In genomic region chr20:38859070-38859690, GRCh38 we compare ENCODE assay signal across 14 cellular contexts. TPM values are rescaled to one million over a fixed set of nuclear protein-coding genes. Genes with fewer than 3 reads are reported as not detected.
DNase-seq lines count a peak whose midpoint lies in the region; ATAC-seq, FAIRE-seq and TF ChIP-seq lines count a peak whose summit lies in the region.
"Had no signal": no experiment of that assay in that cellular context is flagged by ENCODE, and none has a peak within 500 bp of the region (broad histone marks: within the 10 kb centered on the region; RNA-seq: fewer than 3 reads in every experiment).

No MANE protein-coding gene starts in this region.

- no peak overlapping the region for H3K23ac ChIP-seq in H9 (ENCODE audit: insufficient read length, low read depth, low read length)

- FAIRE-seq in K562 (lab: Jason Lieb, UNC): peak; percentile 66

- H3K4me3 ChIP-seq in CD8-positive, alpha-beta T cell (ENCODE audit: low read depth, low read length): no peak overlapping the region
- H3K4me3 ChIP-seq in K562 (no peak overlapping the region), SJCRH30 (no peak overlapping the region)
- H3K4me3 ChIP-seq: esophagus squamous epithelium had no signal

- TF ChIP-seq POLR2A in K562 (conservative IDR thresholded peaks at IDR 0.05): no peak

- no peaks in the 10 kb centered on the region for H3K9me1 ChIP-seq in K562 (ENCODE audit: control insufficient read depth, insufficient read depth, low read length)

- H3K56ac ChIP-seq in H9 (ENCODE audit: insufficient read length, low read depth, low read length): no peak overlapping the region

- peaks cover 11% of the 10 kb centered on the region for H3K36me3 Mint-ChIP-seq in CD8-positive, alpha-beta T cell
- no peaks in the 10 kb centered on the region for H3K36me3 Mint-ChIP-seq in H9 (ENCODE audit: insufficient read depth in 1 of 3, low read depth in 3 of 3)

- H3K27ac Mint-ChIP-seq in CD8-positive, alpha-beta T cell: peak overlapping the region; percentile 86
- H3K27ac Mint-ChIP-seq in H9: no peak overlapping the region

- H2BK15ac ChIP-seq in H9 (ENCODE audit: low read depth, low read length): no peak overlapping the region

- no peak overlapping the region for H2BK12ac ChIP-seq in H9 (ENCODE audit: insufficient read length, low read depth, low read length)

- H3K4me1 Mint-ChIP-seq in CD8-positive, alpha-beta T cell (ENCODE audit: low read depth): peaks cover 83% of the 10 kb centered on the region
- H3K4me1 Mint-ChIP-seq in H9: peaks cover 11 to 17% of the 10 kb centered on the region in 2 experiments

- H2AK5ac ChIP-seq in H9 (ENCODE audit: insufficient read length, low read length): no peak overlapping the region

- no peak overlapping the region for H3T11ph ChIP-seq in H9 (ENCODE audit: low read length)

- H3K14ac ChIP-seq in H9 (ENCODE audit: insufficient read depth, low read length): no peak overlapping the region

- no peak overlapping the region for H4K91ac ChIP-seq in H9 (ENCODE audit: insufficient read length, low read depth, low read length)

- TF ChIP-seq RAD21 in K562 (CRISPR knock-in tag; conservative IDR thresholded peaks at IDR 0.05 in 1 of 2, IDR thresholded peaks at IDR 0.05 in 1 of 2): no peak

- POLR2A ChIA-PET in CD8-positive, alpha-beta T cell (lab: Charles Lee): interaction anchor here (1.0 to 1.5 kb wide), 3 partner anchors 14 to 37 kb away, joined by 3 read pairs; no protein-coding TSS in a partner anchor
- POLR2A ChIA-PET in K562 (lab: Yijun Ruan, JAX): interaction anchor here (1.0 kb wide), 1 partner anchor 13 kb away, joined by 5 read pairs; no protein-coding TSS in a partner anchor

- 3% methylated on average over 8 of the region's 9 CpGs for WGBS in K562 (ENCODE audit: insufficient coverage, low coverage, missing lambda C conversion rate)
- no CpG with 5 or more reads among the region's 9 CpGs for WGBS in H9 (ENCODE audit: extremely low coverage, insufficient read length, low lambda C conversion rate)

- H4K5ac ChIP-seq in H9 (ENCODE audit: insufficient read length, low read depth, low read length): no peak overlapping the region

- H3K4me2 ChIP-seq in K562 (ENCODE audit: insufficient read depth, low read length) (peak overlapping the region; percentile 64), H9 (ENCODE audit: insufficient read depth, insufficient read length, low read length) (no peak overlapping the region)

- no peaks in the 10 kb centered on the region for H4K20me1 ChIP-seq in K562 (replicated peaks; ENCODE audit: control insufficient read depth, insufficient read depth, low read length)
- no peaks in the 10 kb centered on the region for H4K20me1 ChIP-seq in H9 (ENCODE audit: control insufficient read depth, insufficient read depth, insufficient read length)

- peak in 3 of 7 experiments; percentile 34 to 48 (median 48) for DNase-seq in CD8-positive, alpha-beta T cell
- DNase-seq in OCI-M1 (lab: John Stamatoyannopoulos, UW): peak; percentile 92
- peak; percentile 51 to 83 (median 66) for DNase-seq in K562 (ENCODE audit: extremely low read depth in 1 of 4, low spot score in 3 of 4)
- DNase-seq in C1 segment of cervical spinal cord (lab: John Stamatoyannopoulos, UW): no peak
- DNase-seq in SJCRH30: no peak
- no peak for DNase-seq in dermis blood vessel endothelial cell
- no peak for DNase-seq in H9
- DNase-seq: amygdala, esophagus squamous epithelium, kidney glomerular epithelial cell, NCI-H1092 treated with DMSO at 0.1 percent for 48 hours had no signal

- H2BK120ac ChIP-seq in H9 (ENCODE audit: low read depth, low read length, poor library complexity, severe bottlenecking): no peak overlapping the region

- peaks cover 51% of the 10 kb centered on the region for H3K4me1 ChIP-seq in CD8-positive, alpha-beta T cell (ENCODE audit: insufficient read depth, low read length)
- peaks cover 39 to 82% of the 10 kb centered on the region in 2 experiments for H3K4me1 ChIP-seq in K562 (replicated peaks in 1 of 2; ENCODE audit: control insufficient read depth in 2 of 2, insufficient read depth in 2 of 2, low read length in 2 of 2)
- H3K4me1 ChIP-seq in SJCRH30: no peaks in the 10 kb centered on the region
- H3K4me1 ChIP-seq in H9 (ENCODE audit: insufficient read depth, low read length): no peaks in the 10 kb centered on the region
- H3K4me1 ChIP-seq: esophagus squamous epithelium had no signal

- in situ Hi-C loops in K562 (cut with MboI): no loop called here

- no peak overlapping the region for H3K27ac ChIP-seq in CD8-positive, alpha-beta T cell (ENCODE audit: low read depth, low read length)
- H3K27ac ChIP-seq in K562 (ENCODE audit: extremely low read depth, low read depth, low read length): peak overlapping the region; percentile 27; the same call in 2 of the 3 replicates
- H3K27ac ChIP-seq in SJCRH30: no peak overlapping the region
- H3K27ac ChIP-seq in H9 (ENCODE audit: insufficient read length, low read depth, low read length): no peak overlapping the region
- H3K27ac ChIP-seq: esophagus squamous epithelium, parathyroid adenoma had no signal

- no peak overlapping the region for H3K4ac ChIP-seq in H9 (ENCODE audit: low read depth, low read length)

- no peak for TF ChIP-seq CTCF in CD8-positive, alpha-beta T cell (IDR thresholded peaks at IDR 0.05)
- TF ChIP-seq CTCF in K562 (IDR thresholded peaks at IDR 0.05 in 2 of 3, conservative IDR thresholded peaks at IDR 0.05 in 1 of 3; ENCODE audit: insufficient read depth in 2 of 3, low read depth in 1 of 3, low read length in 3 of 3) (no peak), H9 (conservative IDR thresholded peaks at IDR 0.05) (no peak)

- no peak overlapping the region for H2BK5ac ChIP-seq in H9 (ENCODE audit: insufficient read length, low read length)

- no peak overlapping the region for H4K8ac ChIP-seq in H9 (replicated peaks; ENCODE audit: insufficient read length, low read depth, low read length)

- peak overlapping the region; percentile 31 for H3K4me3 Mint-ChIP-seq in CD8-positive, alpha-beta T cell
- H3K4me3 Mint-ChIP-seq in H9: no peak overlapping the region

- H3K23me2 ChIP-seq in H9 (ENCODE audit: insufficient read length, low read depth, low read length, poor library complexity, severe bottlenecking): no peaks in the 10 kb centered on the region

- peak overlapping the region in 1 of 2 experiments; percentile 41; a peak in 1 of 4 replicates for H3K9ac ChIP-seq in K562 (ENCODE audit: insufficient read depth in 1 of 2, low read depth in 2 of 2, low read length in 2 of 2)
- no peak overlapping the region for H3K9ac ChIP-seq in H9 (ENCODE audit: extremely low read depth, insufficient read length, low read length)
- H3K9ac ChIP-seq: parathyroid adenoma had no signal

- H3K18ac ChIP-seq in H9 (ENCODE audit: insufficient read length, low read depth, low read length): no peak overlapping the region

- CTCF ChIA-PET in CD8-positive, alpha-beta T cell (lab: Charles Lee): interaction anchor here (1.0 to 2.2 kb wide), 5 partner anchors 9 to 36 kb away, joined by 3 to 6 read pairs (median 3); no protein-coding TSS in a partner anchor
- CTCF ChIA-PET in K562 (lab: Yijun Ruan, JAX; ENCODE audit: low intra/inter-chr PET ratio): interaction anchor here (0.6 to 0.8 kb wide), 3 partner anchors 76 to 471 kb away, joined by 3 read pairs; no protein-coding TSS in a partner anchor

- H3K79me2 ChIP-seq in K562 (ENCODE audit: control insufficient read depth, insufficient read depth, low read length) (no peaks in the 10 kb centered on the region; the same call in 2 of the 3 replicates), H9 (ENCODE audit: insufficient read depth, low read length) (no peaks in the 10 kb centered on the region)
- H3K79me2 ChIP-seq: parathyroid adenoma had no signal

- H3K27me3 Mint-ChIP-seq in CD8-positive, alpha-beta T cell (ENCODE audit: low read depth): no peaks in the 10 kb centered on the region
- H3K27me3 Mint-ChIP-seq in H9 (ENCODE audit: low read depth): no peaks in the 10 kb centered on the region

- peak overlapping the region; percentile 90 for H2AFZ ChIP-seq in K562 (ENCODE audit: low read depth, low read length)
- H2AFZ ChIP-seq in H9 (ENCODE audit: low read length): no peak overlapping the region
- H2AFZ ChIP-seq: parathyroid adenoma had no signal

- no peaks in the 10 kb centered on the region for H3K36me3 ChIP-seq in CD8-positive, alpha-beta T cell (ENCODE audit: insufficient read depth, low read length)
- H3K36me3 ChIP-seq in K562 (ENCODE audit: control insufficient read depth, insufficient read depth, low read length) (no peaks in the 10 kb centered on the region), SJCRH30 (no peaks in the 10 kb centered on the region)
- H3K36me3 ChIP-seq: esophagus squamous epithelium had no signal

- TF ChIP-seq EP300 in K562 (IDR thresholded peaks at IDR 0.05; ENCODE audit: low read length): peak; percentile 81

- no peak overlapping the region for H2BK20ac ChIP-seq in H9 (ENCODE audit: low read depth, low read length, poor library complexity, severe bottlenecking)

- H3K9me3 Mint-ChIP-seq in CD8-positive, alpha-beta T cell: no peaks in the 10 kb centered on the region
- H3K9me3 Mint-ChIP-seq in H9: no peaks in the 10 kb centered on the region; a peak in 1 of 5 replicates

- ATAC-seq in CD8-positive, alpha-beta T cell: peak; percentile 39
- ATAC-seq in GM19372 (IDR thresholded peaks at IDR 0.05; ENCODE audit: low read depth, unreplicated experiment) (peak; percentile 48), K562 (peak; percentile 79)
- ATAC-seq: SK-N-SH treated with all-trans-retinoic acid at 6 μM for 48 hours had no signal

- no TSS peak for BruUV-seq in K562 (replicated peaks; lab: Mats Ljungman, UMichigan)

- no peaks in the 10 kb centered on the region for H3K79me1 ChIP-seq in H9 (ENCODE audit: insufficient read depth, low read depth, low read length, poor library complexity, severe bottlenecking)

- no peaks in the 10 kb centered on the region for H3K9me3 ChIP-seq in CD8-positive, alpha-beta T cell (ENCODE audit: low read length)
- H3K9me3 ChIP-seq in K562 (replicated peaks; ENCODE audit: control insufficient read depth, insufficient read depth, low read depth, low read length): no peaks in the 10 kb centered on the region
- H3K9me3 ChIP-seq in SJCRH30 (replicated peaks): no peaks in the 10 kb centered on the region
- H3K9me3 ChIP-seq in H9 (ENCODE audit: control insufficient read depth, low read depth, low read length): no peaks in the 10 kb centered on the region
- H3K9me3 ChIP-seq: esophagus squamous epithelium had no signal

- intact Hi-C loops in CD8-positive, alpha-beta T cell (cut with DNase I, micrococcal nuclease): loop anchor here in 1 of 2 experiments (1.0 kb wide), 1 partner anchor 16 kb away; no protein-coding TSS in a partner anchor
- intact Hi-C loops in K562 (cut with micrococcal nuclease): no loop called here

- no peaks in the 10 kb centered on the region for H3K27me3 ChIP-seq in CD8-positive, alpha-beta T cell (ENCODE audit: insufficient read depth, low read length)
- no peaks in the 10 kb centered on the region for H3K27me3 ChIP-seq in K562 (ENCODE audit: control insufficient read depth in 2 of 2, insufficient read depth in 2 of 2, low read length in 2 of 2)
- H3K27me3 ChIP-seq in SJCRH30: no peaks in the 10 kb centered on the region
- no peaks in the 10 kb centered on the region for H3K27me3 ChIP-seq in H9 (ENCODE audit: insufficient read depth, low read length)
- H3K27me3 ChIP-seq: esophagus squamous epithelium had no signal

RNA-seq across cellular contexts. Expression of gene PPP1R16B, which starts 53.7 kb away (rescaled TPM):
- total RNA-seq in CD8-positive, alpha-beta T cell: 100 to 1,000 TPM; 128 to 129 TPM
- 2.3 and 4.1 TPM in 2 replicates for total RNA-seq in K562 (2011; cell fraction: chromatin; rRNA removed; ENCODE audit: low replicate concordance)
- total RNA-seq in K562 (2011; cell fraction: nucleolus; rRNA removed): 2.7 and 3.0 TPM in 2 replicates
- 3.3 and 4.4 TPM in 2 replicates for total RNA-seq in K562 (2011; cell fraction: nucleoplasm; rRNA removed)
- total RNA-seq in K562 (2014; rRNA removed) (7.5 and 10.4 TPM in 2 replicates), K562 (2014; rRNA removed; fragmentation: Illumina TruSeq; extraction: Trizol) (6.7 and 6.8 TPM in 2 replicates), K562 (2015; rRNA removed; fragmentation: Illumina TruSeq; extraction: Trizol) (6.7 TPM in 2 replicates), K562 (2021) (9.4 and 11.5 TPM in 2 replicates), dermis blood vessel endothelial cell (247 and 304 TPM in 2 replicates), H9 (2021) (8.2 TPM in 2 replicates)
- polyA plus RNA-seq in K562 (2011; rRNA removed) (6.8 and 7.1 TPM in 2 replicates), K562 (2014; fragmentation: Illumina TruSeq; extraction: Trizol) (7.9 and 8.9 TPM in 2 replicates), K562 (2014; fragmentation: Nextera tagmentation; extraction: Ambion mirVana) (1 to 10 TPM; 1.5 to 2.3 TPM), K562 (2014; rRNA removed) (6.2 and 6.5 TPM in 2 replicates)
- 4.8 and 6.9 TPM in 2 replicates for polyA plus RNA-seq in K562 (2011; cell fraction: cytosol; rRNA removed)
- 3.6 and 5.2 TPM in 2 replicates for polyA plus RNA-seq in K562 (2011; cell fraction: nucleus; rRNA removed)
- 6.1 and 20.4 TPM in 2 replicates for polyA plus RNA-seq in K562 (2012)
- 8.5 and 9.7 TPM in 2 replicates for polyA minus RNA-seq in K562 (2011; rRNA and poly(A)+ RNA removed)
- 4.7 and 6.5 TPM in 2 replicates for polyA minus RNA-seq in K562 (2011; cell fraction: cytosol; rRNA and poly(A)+ RNA removed)
- 1.2 and 2.7 TPM in 2 replicates for polyA minus RNA-seq in K562 (2011; cell fraction: nucleus; rRNA and poly(A)+ RNA removed)
- total RNA-seq in SJCRH30 (2014; rRNA removed; shearing (Covaris generic)): 34.0 and 36.5 TPM in 2 replicates

Comparison
In these comparisons a context has a peak if more than half of its experiments do, and no peak if none do; other contexts are left out.
1. DNase-seq: peak in OCI-M1 (single experiment) and K562 (4 of 4); none in C1 segment of cervical spinal cord (0 of 14), SJCRH30 (0 of 2), dermis blood vessel endothelial cell (single experiment) and H9 (single experiment).
2. Peak in every context shown above with its lines, with median percentiles within 50 percentile points of each other: ATAC-seq.